ENCODE assay signal across 19 cellular contexts in the genomic region with DNA sequence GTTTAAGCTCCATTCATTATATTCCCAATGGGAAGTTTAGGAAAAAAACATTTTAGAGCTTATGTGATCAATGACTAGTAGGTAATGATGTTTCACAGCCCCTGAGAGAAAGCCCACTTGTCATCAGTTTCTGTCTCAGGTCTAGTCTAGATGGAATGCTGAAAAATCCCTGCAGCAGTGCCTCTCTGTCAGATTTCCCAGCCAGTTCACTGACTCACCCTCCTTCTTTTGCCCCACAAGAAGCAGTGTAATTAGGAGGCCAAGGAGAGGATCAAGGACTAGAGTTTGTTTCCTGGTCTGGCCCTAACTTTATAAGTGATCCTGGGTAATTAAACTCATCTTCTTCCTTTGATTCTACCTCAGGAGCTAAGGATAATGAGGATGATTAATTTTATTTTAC.
A peak's percentile ranks its signal among the peaks of the same experiment; 100 is the strongest.
DNase-seq lines count a peak whose midpoint lies in the region; ATAC-seq and TF ChIP-seq lines count a peak whose summit lies in the region.
"Had no signal": no experiment of that assay in that cellular context is flagged by ENCODE, and none has a peak within 500 bp of the region (broad histone marks: within the 10 kb centered on the region; RNA-seq: fewer than 3 reads in every experiment).

No MANE protein-coding gene starts in this region.

- H3K4me3 ChIP-seq in trophoblast cell (ENCODE audit: low read depth, low read length) = no peak overlapping the region
- no peak overlapping the region for H3K4me3 ChIP-seq in tibial nerve
- H3K4me3 ChIP-seq: adrenal gland, gastroesophageal sphincter, MG63, tibial artery had no signal

- H3K18ac ChIP-seq in trophoblast cell (ENCODE audit: low read length) = no peak overlapping the region

- TF ChIP-seq POLR2A in tibial nerve (IDR thresholded peaks at IDR 0.05) = no peak

- peaks cover 36% of the 10 kb centered on the region for H3K36me3 Mint-ChIP-seq in WTC11
- H3K36me3 Mint-ChIP-seq: CD4-positive, CD25-positive, alpha-beta regulatory T cell had no signal

- H3K23ac ChIP-seq in trophoblast cell (ENCODE audit: low read length) = no peak overlapping the region

- no peak overlapping the region for H2BK120ac ChIP-seq in trophoblast cell (ENCODE audit: insufficient read depth, low read length, poor library complexity)

- H2BK12ac ChIP-seq in trophoblast cell (ENCODE audit: low read length) = no peak overlapping the region

- H3K79me2 ChIP-seq in trophoblast cell (ENCODE audit: control insufficient read depth, insufficient read depth, low read length, poor library complexity) = no peaks in the 10 kb centered on the region

- H3K9me3 Mint-ChIP-seq in WTC11 = no peaks in the 10 kb centered on the region
- H3K9me3 Mint-ChIP-seq: CD4-positive, CD25-positive, alpha-beta regulatory T cell; T-helper 1 cell treated with Interleukin-12 subunit alpha and Interleukin-12 subunit beta and Interleukin-4 antibody, amounts not matched to agents 30 μg/mL and 1 μg/mL, for 36 hours had no signal

- H3K9me3 ChIP-seq in trophoblast cell (ENCODE audit: insufficient read depth, low read depth, low read length) (no peaks in the 10 kb centered on the region), tibial nerve (no peaks in the 10 kb centered on the region)
- H3K9me3 ChIP-seq: adrenal gland, gastroesophageal sphincter, MG63, tibial artery had no signal

- H2AK5ac ChIP-seq in trophoblast cell (ENCODE audit: low read length) = no peak overlapping the region

- no peak overlapping the region for H2AFZ ChIP-seq in trophoblast cell (ENCODE audit: insufficient read depth, low read length, poor library complexity)

- H3K4ac ChIP-seq in trophoblast cell (ENCODE audit: low read depth, low read length) = no peak overlapping the region

- CTCF ChIA-PET in WTC11 (lab: Charles Lee) = no interaction called here

- H3K36me3 ChIP-seq in trophoblast cell (ENCODE audit: control insufficient read depth in 1 of 2, insufficient read depth in 2 of 2, low read length in 2 of 2) = peaks cover 10 to 19% of the 10 kb centered on the region in 2 experiments
- no peaks in the 10 kb centered on the region for H3K36me3 ChIP-seq in tibial nerve
- H3K36me3 ChIP-seq: adrenal gland, MG63, tibial artery had no signal

- H3K4me1 ChIP-seq in foreskin keratinocyte (no peaks in the 10 kb centered on the region), trophoblast cell (ENCODE audit: control insufficient read depth in 1 of 2, insufficient read depth in 2 of 2, low read length in 2 of 2) (peaks cover 3 to 5% of the 10 kb centered on the region in 2 experiments), tibial nerve (peaks cover 0 to 8% (median 0%) of the 10 kb centered on the region in 4 donors)
- H3K4me1 ChIP-seq: adrenal gland, gastroesophageal sphincter, tibial artery had no signal

- H3K4me2 ChIP-seq in trophoblast cell (ENCODE audit: low read length) = no peak overlapping the region

- no peak overlapping the region for H4K91ac ChIP-seq in trophoblast cell (ENCODE audit: low read depth, low read length)

- peak overlapping the region; percentile 53 for H3K27ac Mint-ChIP-seq in WTC11
- H3K27ac Mint-ChIP-seq: CD4-positive, CD25-positive, alpha-beta regulatory T cell; T-helper 1 cell treated with Interleukin-12 subunit alpha and Interleukin-12 subunit beta and Interleukin-4 antibody, amounts not matched to agents 30 μg/mL and 1 μg/mL, for 36 hours had no signal

- H3K4me1 Mint-ChIP-seq in WTC11 = peaks cover 12% of the 10 kb centered on the region
- H3K4me1 Mint-ChIP-seq: CD4-positive, CD25-positive, alpha-beta regulatory T cell had no signal

- DNase-seq in GM03348 (ENCODE audit: low spot score) = peak; percentile 75
- no peak for DNase-seq in WTC11 (ENCODE audit: low spot score)
- DNase-seq in foreskin keratinocyte = peak in 1 of 2 donors; percentile 48
- DNase-seq in trophoblast cell = peak; percentile 33 to 52
- DNase-seq in tibial nerve (ENCODE audit: low spot score in 2 of 2) = no peak
- DNase-seq in activated T-cell treated with anti-CD3 and anti-CD28 coated beads, Interleukin-2, amount 50 U/mL, for 48 hours = no peak
- DNase-seq in cerebellum (ENCODE audit: low spot score) = no peak
- DNase-seq: activated CD4-positive, alpha-beta T cell treated with anti-CD3 and anti-CD28 coated beads for 48 hours; activated T-cell treated with anti-CD3 and anti-CD28 coated beads, Interleukin-2, amount 50 U/mL, for 1 hour; adrenal gland; CD4-positive, CD25-positive, alpha-beta regulatory T cell; MG63; NCI-H2107; stimulated activated CD4-positive, alpha-beta T cell treated with anti-CD3 and anti-CD28 coated beads, Interleukin-2, amount 100 ng/mL, for 24 hours; stimulated activated CD8-positive, alpha-beta memory T cell treated with anti-CD3 and anti-CD28 coated beads, Interleukin-4, amount 100 ng/mL, for 48 hours; tibial artery had no signal

- H3K79me1 ChIP-seq in trophoblast cell (ENCODE audit: low read length) = no peaks in the 10 kb centered on the region

- TF ChIP-seq EP300 in tibial nerve (IDR thresholded peaks at IDR 0.05) = no peak

- H3K27me3 ChIP-seq in foreskin keratinocyte = no peaks in the 10 kb centered on the region
- no peaks in the 10 kb centered on the region for H3K27me3 ChIP-seq in trophoblast cell (ENCODE audit: insufficient read depth, low read length)
- H3K27me3 ChIP-seq in tibial nerve = no peaks in the 10 kb centered on the region
- H3K27me3 ChIP-seq: adrenal gland, gastroesophageal sphincter, tibial artery had no signal

- no peak overlapping the region for H3K4me3 Mint-ChIP-seq in WTC11
- H3K4me3 Mint-ChIP-seq: CD4-positive, CD25-positive, alpha-beta regulatory T cell; T-helper 1 cell treated with Interleukin-12 subunit alpha and Interleukin-12 subunit beta and Interleukin-4 antibody, amounts not matched to agents 30 μg/mL and 1 μg/mL, for 36 hours had no signal

- no peak overlapping the region for H3K14ac ChIP-seq in trophoblast cell (ENCODE audit: low read length)

- H2BK5ac ChIP-seq in trophoblast cell (ENCODE audit: low read depth, low read length, poor library complexity) = no peak overlapping the region

- H3K27ac ChIP-seq in foreskin keratinocyte = no peak overlapping the region
- peak overlapping the region; percentile 8 for H3K27ac ChIP-seq in trophoblast cell (ENCODE audit: low read depth, low read length)
- peak overlapping the region in 1 of 4 donors; percentile 17 for H3K27ac ChIP-seq in tibial nerve
- H3K27ac ChIP-seq: adrenal gland, gastroesophageal sphincter, tibial artery had no signal

- POLR2A ChIA-PET in WTC11 (lab: Charles Lee) = no interaction called here

- H3K27me3 Mint-ChIP-seq in WTC11 (ENCODE audit: low read depth) = no peaks in the 10 kb centered on the region
- H3K27me3 Mint-ChIP-seq: CD4-positive, CD25-positive, alpha-beta regulatory T cell had no signal

- ATAC-seq in WTC11 (no peak), foreskin keratinocyte (peak; percentile 59), GM19324 (IDR thresholded peaks at IDR 0.05; ENCODE audit: low FRiP score, unreplicated experiment) (no peak)
- ATAC-seq: gastroesophageal sphincter had no signal

- TF ChIP-seq CTCF in WTC11 (IDR thresholded peaks at IDR 0.05) (no peak), foreskin keratinocyte (conservative IDR thresholded peaks at IDR 0.05) (no peak), tibial nerve (IDR thresholded peaks at IDR 0.05) (no peak)

- no peak overlapping the region for H4K8ac ChIP-seq in trophoblast cell (ENCODE audit: low read depth, low read length)

- H3K9ac ChIP-seq in trophoblast cell (ENCODE audit: low read length) = no peak overlapping the region

- no peak overlapping the region for H4K12ac ChIP-seq in trophoblast cell (ENCODE audit: low read depth, low read length)

TF ChIP-seq in WTC11, 78 proteins besides CTCF, POLR2A, EP300 and RAD21 (continues in another document):
- no peak for TF ChIP-seq ZNF219 (CRISPR knock-in tag; IDR thresholded peaks at IDR 0.05; ENCODE audit: borderline replicate concordance)
- no peak for TF ChIP-seq ZNF121 (CRISPR knock-in tag; IDR thresholded peaks at IDR 0.05)
- TF ChIP-seq, protein P1, sequence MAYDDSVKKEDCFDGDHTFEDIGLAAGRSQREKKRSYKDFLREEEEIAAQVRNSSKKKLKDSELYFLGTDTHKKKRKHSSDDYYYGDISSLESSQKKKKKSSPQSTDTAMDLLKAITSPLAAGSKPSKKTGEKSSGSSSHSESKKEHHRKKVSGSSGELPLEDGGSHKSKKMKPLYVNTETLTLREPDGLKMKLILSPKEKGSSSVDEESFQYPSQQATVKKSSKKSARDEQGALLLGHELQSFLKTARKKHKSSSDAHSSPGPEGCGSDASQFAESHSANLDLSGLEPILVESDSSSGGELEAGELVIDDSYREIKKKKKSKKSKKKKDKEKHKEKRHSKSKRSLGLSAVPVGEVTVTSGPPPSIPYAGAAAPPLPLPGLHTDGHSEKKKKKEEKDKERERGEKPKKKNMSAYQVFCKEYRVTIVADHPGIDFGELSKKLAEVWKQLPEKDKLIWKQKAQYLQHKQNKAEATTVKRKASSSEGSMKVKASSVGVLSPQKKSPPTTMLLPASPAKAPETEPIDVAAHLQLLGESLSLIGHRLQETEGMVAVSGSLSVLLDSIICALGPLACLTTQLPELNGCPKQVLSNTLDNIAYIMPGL (CRISPR knock-in tag; IDR thresholded peaks at IDR 0.05) = no peak
- TF ChIP-seq, protein P2, sequence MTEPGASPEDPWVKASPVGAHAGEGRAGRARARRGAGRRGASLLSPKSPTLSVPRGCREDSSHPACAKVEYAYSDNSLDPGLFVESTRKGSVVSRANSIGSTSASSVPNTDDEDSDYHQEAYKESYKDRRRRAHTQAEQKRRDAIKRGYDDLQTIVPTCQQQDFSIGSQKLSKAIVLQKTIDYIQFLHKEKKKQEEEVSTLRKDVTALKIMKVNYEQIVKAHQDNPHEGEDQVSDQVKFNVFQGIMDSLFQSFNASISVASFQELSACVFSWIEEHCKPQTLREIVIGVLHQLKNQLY (CRISPR knock-in tag; IDR thresholded peaks at IDR 0.05) = no peak
- TF ChIP-seq ESRRA (CRISPR knock-in tag; IDR thresholded peaks at IDR 0.05; ENCODE audit: borderline replicate concordance) = no peak
- no peak for TF ChIP-seq FOXP1 (CRISPR knock-in tag; IDR thresholded peaks at IDR 0.05; ENCODE audit: borderline replicate concordance)
- TF ChIP-seq, protein P3, sequence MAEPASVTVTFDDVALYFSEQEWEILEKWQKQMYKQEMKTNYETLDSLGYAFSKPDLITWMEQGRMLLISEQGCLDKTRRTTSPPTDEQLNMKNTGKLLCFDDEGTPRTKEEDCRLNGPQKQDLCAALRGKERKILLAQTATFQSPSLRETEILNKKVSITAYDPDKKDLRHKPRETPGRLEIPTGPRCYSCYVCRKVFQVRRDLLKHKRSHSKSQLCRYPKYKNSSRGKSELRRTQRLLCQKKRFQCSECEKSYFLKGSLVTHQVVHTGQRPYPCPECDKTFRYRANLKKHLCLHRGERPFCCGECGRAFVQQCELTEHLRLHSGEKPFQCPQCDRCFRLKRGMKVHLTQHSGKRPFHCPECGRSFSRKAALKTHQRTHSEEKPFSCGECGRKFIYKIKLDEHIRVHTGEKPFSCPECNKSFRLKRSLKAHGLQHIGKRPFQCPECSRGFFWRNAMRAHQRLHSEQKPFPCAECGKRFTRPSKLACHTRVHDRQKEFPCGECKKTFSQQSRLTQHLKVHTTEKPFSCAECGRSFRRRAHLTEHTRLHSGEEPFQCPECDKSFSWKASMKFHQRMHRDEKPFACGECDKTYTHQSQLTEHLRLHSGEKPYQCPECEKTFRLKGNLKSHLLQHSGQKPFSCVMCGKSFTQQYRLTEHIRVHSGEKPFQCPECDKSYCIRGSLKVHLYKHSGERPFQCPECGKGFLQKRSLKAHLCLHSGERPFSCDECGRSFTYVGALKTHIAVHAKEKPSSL (CRISPR knock-in tag; conservative IDR thresholded peaks at IDR 0.05) = no peak

Comparison
In these comparisons a context has a peak if more than half of its experiments do, and no peak if none do; other contexts are left out.
1. DNase-seq: peak in GM03348 (single experiment) and trophoblast cell (2 of 2); none in WTC11 (single experiment), tibial nerve (0 of 2), activated T-cell treated with anti-CD3 and anti-CD28 coated beads, Interleukin-2, amount 50 U/mL, for 48 hours (0 of 2) and cerebellum (single experiment).